ENCODE assay signal across 8 cellular contexts in the genomic region with DNA sequence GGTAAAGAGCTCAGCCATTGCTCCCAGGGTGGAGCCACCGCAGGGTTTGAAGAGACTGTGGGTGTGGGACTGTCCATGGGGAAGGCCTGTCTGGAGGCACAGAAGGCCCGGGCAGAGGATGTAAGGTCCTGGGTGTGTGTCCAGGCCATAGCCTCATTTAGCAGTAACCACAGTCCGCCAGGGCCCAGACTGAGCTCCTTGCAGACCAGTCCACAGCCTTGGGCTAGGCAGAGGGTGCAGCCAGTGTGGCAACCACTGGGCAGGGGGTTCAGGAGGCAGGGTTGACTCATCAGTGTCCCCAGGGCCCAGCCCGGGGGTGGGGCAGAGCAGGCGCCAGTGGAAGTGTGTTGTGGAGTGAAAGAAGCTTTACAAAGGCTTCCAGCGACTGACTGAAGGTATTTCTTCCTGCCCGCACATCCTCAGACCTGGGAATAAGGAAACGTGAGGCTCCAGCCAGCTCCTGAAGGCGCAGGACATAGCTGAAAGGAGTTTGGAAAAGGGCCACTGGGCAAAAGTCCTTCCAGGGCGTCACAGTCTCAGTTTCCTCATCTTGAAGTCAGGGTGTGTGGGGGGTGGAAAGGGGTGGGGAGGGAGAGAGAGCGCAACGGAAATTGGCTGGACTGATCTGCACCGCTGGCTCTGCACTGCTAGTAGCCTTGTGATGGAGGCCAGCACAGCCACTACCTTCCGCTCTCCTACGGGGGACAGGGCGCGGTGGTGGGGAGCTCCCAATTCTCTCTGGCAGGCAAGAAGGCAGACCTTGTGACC. TPM values are rescaled to one million over a fixed set of nuclear protein-coding genes. Genes with fewer than 3 reads are reported as not detected.
A peak's percentile ranks its signal among the peaks of the same experiment; 100 is the strongest.
DNase-seq lines count a peak whose midpoint lies in the region; ATAC-seq and TF ChIP-seq lines count a peak whose summit lies in the region.

No MANE protein-coding gene starts in this region.

- no peaks in the 10 kb centered on the region for H3K9me3 ChIP-seq in esophagus (ENCODE audit: control insufficient read depth in 2 of 2, insufficient read depth in 1 of 2, low read depth in 1 of 2, low read length in 1 of 2)
- no peaks in the 10 kb centered on the region for H3K9me3 ChIP-seq in muscle layer of duodenum (ENCODE audit: control insufficient read depth in 1 of 2, low read length in 2 of 2)

- H3K36me3 ChIP-seq in esophagus (ENCODE audit: control insufficient read depth in 2 of 2, insufficient read depth in 2 of 2, low read length in 1 of 2) (no peaks in the 10 kb centered on the region), muscle layer of duodenum (ENCODE audit: control insufficient read depth in 1 of 2, insufficient read depth in 2 of 2, low read length in 2 of 2) (no peaks in the 10 kb centered on the region)

- ATAC-seq in HG03095 (IDR thresholded peaks at IDR 0.05; ENCODE audit: unreplicated experiment) (peak; percentile 35), GM18858 (IDR thresholded peaks at IDR 0.05; ENCODE audit: unreplicated experiment) (no peak)
- ATAC-seq in activated CD4-positive, CD25-positive, alpha-beta regulatory T cell treated with anti-CD3 and anti-CD28 coated beads, Interleukin-2, amount 50 U/mL, for 24 hours, result no peak

- peaks cover 0 to 3% of the 10 kb centered on the region in 2 donors for H3K4me1 ChIP-seq in esophagus (ENCODE audit: control insufficient read depth in 2 of 2, insufficient read depth in 2 of 2, low read length in 1 of 2)
- peaks cover 0 to 7% of the 10 kb centered on the region in 2 donors for H3K4me1 ChIP-seq in muscle layer of duodenum (ENCODE audit: control insufficient read depth in 1 of 2, insufficient read depth in 2 of 2, low read length in 2 of 2)

- H3K27ac ChIP-seq in esophagus (ENCODE audit: low read depth in 2 of 2, low read length in 1 of 2) (peak overlapping the region; percentile 57 to 78), muscle layer of duodenum (ENCODE audit: low read length) (peak overlapping the region; percentile 86)

- TF ChIP-seq CTCF in GM12864 (IDR thresholded peaks at IDR 0.05; ENCODE audit: low read depth, low read length, missing control alignments), result peak; percentile 16

- H3K27me3 ChIP-seq in esophagus (ENCODE audit: control insufficient read depth in 1 of 2, insufficient read depth in 2 of 2, low read length in 2 of 2) (peaks cover 0 to 3% of the 10 kb centered on the region in 2 donors), muscle layer of duodenum (ENCODE audit: low read depth, low read length) (no peaks in the 10 kb centered on the region)

- peak overlapping the region; percentile 66 for H3K4me3 ChIP-seq in GM12864 (ENCODE audit: low read depth, low read length)
- peak overlapping the region; percentile 63 to 74 for H3K4me3 ChIP-seq in esophagus (ENCODE audit: low read depth in 1 of 2, low read length in 2 of 2)
- H3K4me3 ChIP-seq in muscle layer of duodenum (ENCODE audit: low read depth in 1 of 2, low read length in 2 of 2), result peak overlapping the region; percentile 85 to 95

- 37 to 66% methylated on average over 17 of the region's 17 CpGs for WGBS in esophagus, 2 donors

- DNase-seq in GM12864 (ENCODE audit: low read depth) (peak; percentile 41), T1000 (lab: John Stamatoyannopoulos, UW) (peak; percentile 15), DMS79 treated with DMSO at 0.1 percent for 48 hours (lab: John Stamatoyannopoulos, UW) (no peak)

RNA-seq across cellular contexts. Expression of a gene that starts 27.8 kb away (rescaled TPM):
- under 1 TPM; 0.20 to 0.25 TPM for polyA plus RNA-seq in esophagus
